ENCODE assay signal across 31 cellular contexts in genomic region chr7:105976868-105977267, GRCh38. TPM values are rescaled to one million over a fixed set of nuclear protein-coding genes. Genes with fewer than 3 reads are reported as not detected.
"Had no signal": no experiment of that assay in that cellular context is flagged by ENCODE, and none has a peak within 500 bp of the region (broad histone marks: within the 10 kb centered on the region; RNA-seq: fewer than 3 reads in every experiment).

No MANE protein-coding gene starts in this region.

- H3K27ac ChIP-seq: ovary, parathyroid adenoma, psoas muscle, skin epidermis, spleen, stomach, thoracic aorta, thyroid gland, tibial nerve, upper lobe of left lung, vagina had no signal

- H3K79me2 ChIP-seq: parathyroid adenoma had no signal

- H3K4me1 Mint-ChIP-seq: neural crest cell; stimulated activated memory B cell treated with anti-CD40 and anti-IgM and Interleukin-4, amounts not matched to agents 10 μg/mL and 1 μg/mL and 100 μg/mL, for 72 hours had no signal

- FAIRE-seq: urothelium cell line had no signal

- H3K4me1 ChIP-seq: parathyroid adenoma, psoas muscle, tibial nerve, vagina had no signal

- H3K27ac Mint-ChIP-seq: naive thymus-derived CD8-positive, alpha-beta T cell; natural killer cell treated with Interleukin-12 subunit alpha and Interleukin-12 subunit beta and Interleukin-15 and Interleukin-18, amount 100 ng/mL, for 72 hours; nephron progenitor cell; progenitor cell of endocrine pancreas; stimulated activated memory B cell treated with anti-CD40 and anti-IgM and Interleukin-4, amounts not matched to agents 10 μg/mL and 1 μg/mL and 100 μg/mL, for 72 hours; stimulated activated naive CD8-positive, alpha-beta T cell treated with anti-CD3 and anti-CD28 coated beads, Interleukin-15, Interleukin-2, amounts not matched to agents 100 ng/mL and 50 ng/mL, for 24 hours had no signal

- H3K9me3 Mint-ChIP-seq: naive thymus-derived CD8-positive, alpha-beta T cell; natural killer cell treated with Interleukin-12 subunit alpha and Interleukin-12 subunit beta and Interleukin-15 and Interleukin-18, amount 100 ng/mL, for 72 hours; nephron progenitor cell; stimulated activated memory B cell treated with anti-CD40 and anti-IgM and Interleukin-4, amounts not matched to agents 10 μg/mL and 1 μg/mL and 100 μg/mL, for 72 hours; stimulated activated naive CD8-positive, alpha-beta T cell treated with anti-CD3 and anti-CD28 coated beads, Interleukin-15, Interleukin-2, amounts not matched to agents 100 ng/mL and 50 ng/mL, for 24 hours had no signal

- H3K27me3 ChIP-seq: ovary, stomach, thyroid gland, tibial nerve, upper lobe of left lung, vagina had no signal

- H3K36me3 Mint-ChIP-seq: naive thymus-derived CD8-positive, alpha-beta T cell; natural killer cell treated with Interleukin-12 subunit alpha and Interleukin-12 subunit beta and Interleukin-15 and Interleukin-18, amount 100 ng/mL, for 72 hours; stimulated activated memory B cell treated with anti-CD40 and anti-IgM and Interleukin-4, amounts not matched to agents 10 μg/mL and 1 μg/mL and 100 μg/mL, for 72 hours had no signal

- H3K4me2 ChIP-seq: smooth muscle cell had no signal

- H3K9me3 ChIP-seq: ovary, psoas muscle, spleen, stomach, thoracic aorta, thyroid gland, tibial nerve, upper lobe of left lung, vagina had no signal

- H3K4me3 ChIP-seq: ovary, psoas muscle, skin epidermis, smooth muscle cell, spleen, stomach, thoracic aorta, thyroid gland, tibial nerve, upper lobe of left lung, vagina had no signal

- H3K9ac ChIP-seq: parathyroid adenoma had no signal

- H3K36me3 ChIP-seq: ovary, spleen, stomach, thoracic aorta, thyroid gland, tibial nerve, upper lobe of left lung, vagina had no signal

- H2AFZ ChIP-seq: parathyroid adenoma had no signal

- DNase-seq: naive thymus-derived CD8-positive, alpha-beta T cell; nephron progenitor cell; occipital lobe; ovary; posterior cingulate gyrus; psoas muscle; right cardiac atrium; spleen; stimulated activated CD4-positive, alpha-beta T cell treated with anti-CD3 and anti-CD28 coated beads, Interleukin-12 subunit alpha, Interleukin-12 subunit beta, amount 100 ng/mL, for 4 hours; stimulated activated CD4-positive, alpha-beta T cell treated with anti-CD3 and anti-CD28 coated beads, Interleukin-1b, Interleukin-23, amount 100 ng/mL, for 48 hours; stimulated activated CD4-positive, alpha-beta T cell treated with anti-CD3 and anti-CD28 coated beads, Interleukin-4, amount 100 ng/mL, for 1 hour; stimulated activated CD4-positive, alpha-beta T cell treated with anti-CD3 and anti-CD28 coated beads, Interleukin-4, amount 100 ng/mL, for 4 hours; stimulated activated CD8-positive, alpha-beta memory T cell treated with anti-CD3 and anti-CD28 coated beads, Interleukin-4, amount 100 ng/mL, for 48 hours; stimulated activated naive CD4-positive, alpha-beta T cell treated with Interleukin-2 at 50 U/mL for 16 hours; stomach; thyroid gland; trophoblast cell; upper lobe of left lung had no signal

- ATAC-seq: naive thymus-derived CD8-positive, alpha-beta T cell; natural killer cell treated with Interleukin-12 subunit alpha and Interleukin-12 subunit beta and Interleukin-15 and Interleukin-18, amount 100 ng/mL, for 72 hours; psoas muscle; right cardiac atrium; sciatic nerve; stimulated activated memory B cell treated with anti-CD40 and anti-IgM and Interleukin-4, amounts not matched to agents 10 μg/mL and 1 μg/mL and 100 μg/mL, for 72 hours had no signal

- H3K4me3 Mint-ChIP-seq: naive thymus-derived CD8-positive, alpha-beta T cell; natural killer cell treated with Interleukin-12 subunit alpha and Interleukin-12 subunit beta and Interleukin-15 and Interleukin-18, amount 100 ng/mL, for 72 hours; nephron progenitor cell; neural crest cell; stimulated activated memory B cell treated with anti-CD40 and anti-IgM and Interleukin-4, amounts not matched to agents 10 μg/mL and 1 μg/mL and 100 μg/mL, for 72 hours; stimulated activated naive CD8-positive, alpha-beta T cell treated with anti-CD3 and anti-CD28 coated beads, Interleukin-15, Interleukin-2, amounts not matched to agents 100 ng/mL and 50 ng/mL, for 24 hours had no signal

RNA-seq across cellular contexts. Expression of gene CDHR3, which starts 13.8 kb away (rescaled TPM):
- total RNA-seq: natural killer cell treated with Interleukin-12 subunit alpha and Interleukin-12 subunit beta and Interleukin-15 and Interleukin-18, amount 100 ng/mL, for 72 hours had no signal
